Comparison of ENCODE assay signal across 32 cellular contexts in the genomic region with DNA sequence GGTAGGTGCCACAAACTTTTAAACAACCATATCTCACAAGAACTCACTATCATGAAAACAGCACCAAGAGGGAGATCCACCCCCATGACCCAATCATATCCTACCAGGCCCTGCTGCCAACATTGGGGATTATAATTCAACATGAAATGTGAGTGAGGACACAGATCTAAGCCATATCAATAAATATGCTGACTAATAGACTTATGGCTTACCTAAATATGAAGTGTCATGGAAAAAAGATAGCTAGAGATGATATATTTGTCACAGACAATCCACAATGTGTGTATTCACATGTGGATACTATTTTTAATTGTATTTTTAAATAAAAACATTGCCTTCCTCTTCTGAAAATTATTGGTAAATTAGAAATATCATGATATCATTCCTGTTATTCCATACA.
"Had no signal": no experiment of that assay in that cellular context is flagged by ENCODE, and none has a peak within 500 bp of the region (broad histone marks: within the 10 kb centered on the region; RNA-seq: fewer than 3 reads in every experiment).

No MANE protein-coding gene starts in this region.

- H2AFZ ChIP-seq: neural progenitor cell had no signal

- H3K27me3 ChIP-seq: left lung, neural progenitor cell, neutrophil, ovary, right atrium auricular region, stomach, testis, thyroid gland, transverse colon, upper lobe of left lung, vagina had no signal

- ATAC-seq: left colon; left lung; lower lobe of right lung; natural killer cell; sciatic nerve; stimulated activated naive B cell treated with anti-CD40 and anti-IgM and Interleukin-4, amounts not matched to agents 10 μg/mL and 1 μg/mL and 100 μg/mL, for 72 hours; stimulated activated naive CD8-positive, alpha-beta T cell treated with anti-CD3 and anti-CD28 coated beads, Interleukin-15, Interleukin-2, amounts not matched to agents 100 U/mL and 50 U/mL, for 24 hours had no signal

- H3K36me3 ChIP-seq: left lung, lower lobe of right lung, neural progenitor cell, neutrophil, ovary, right atrium auricular region, stomach, thyroid gland, transverse colon, upper lobe of left lung, vagina had no signal

- H3K27ac Mint-ChIP-seq: immature natural killer cell; naive B cell; natural killer cell; nephron progenitor cell; neural progenitor cell; progenitor cell of endocrine pancreas; stimulated activated naive B cell treated with anti-CD40 and anti-IgM and Interleukin-4, amounts not matched to agents 10 μg/mL and 1 μg/mL and 100 μg/mL, for 72 hours had no signal

- H3K9me3 ChIP-seq: left lung, lower lobe of right lung, neutrophil, right atrium auricular region, stomach, testis, thyroid gland, transverse colon, upper lobe of left lung, vagina had no signal

- H3K36me3 Mint-ChIP-seq: naive B cell; neural progenitor cell; stimulated activated naive B cell treated with anti-CD40 and anti-IgM and Interleukin-4, amounts not matched to agents 10 μg/mL and 1 μg/mL and 100 μg/mL, for 72 hours had no signal

- H3K4me3 Mint-ChIP-seq: immature natural killer cell; naive B cell; natural killer cell; nephron progenitor cell; neural progenitor cell; stimulated activated naive B cell treated with anti-CD40 and anti-IgM and Interleukin-4, amounts not matched to agents 10 μg/mL and 1 μg/mL and 100 μg/mL, for 72 hours had no signal

- H3K27me3 Mint-ChIP-seq: naive B cell; progenitor cell of endocrine pancreas; stimulated activated naive B cell treated with anti-CD40 and anti-IgM and Interleukin-4, amounts not matched to agents 10 μg/mL and 1 μg/mL and 100 μg/mL, for 72 hours had no signal

- H3K4me3 ChIP-seq: left lung, lower lobe of right lung, neural progenitor cell, ovary, right atrium auricular region, skin epidermis, stomach, testis, thyroid gland, transverse colon, upper lobe of left lung, vagina had no signal

- H3K4me2 ChIP-seq: neural progenitor cell had no signal

- H3K4me1 Mint-ChIP-seq: immature natural killer cell; naive B cell; nephron progenitor cell; neural progenitor cell; stimulated activated naive B cell treated with anti-CD40 and anti-IgM and Interleukin-4, amounts not matched to agents 10 μg/mL and 1 μg/mL and 100 μg/mL, for 72 hours had no signal

- H3K4me1 ChIP-seq: left lung, lower lobe of right lung, neural progenitor cell, right atrium auricular region, stomach, testis, thyroid gland, transverse colon, vagina had no signal

- H3K27ac ChIP-seq: left lung, lower lobe of right lung, neural progenitor cell, neutrophil, ovary, right atrium auricular region, skin epidermis, stomach, testis, thyroid gland, transverse colon, upper lobe of left lung, vagina had no signal

- DNase-seq: hypothalamus; immature natural killer cell; kidney; left colon; left lung; lower lobe of right lung; mammary epithelial cell; mesenchymal stem cell; naive B cell; natural killer cell; nephron progenitor cell; occipital lobe; ovary; stimulated activated CD4-positive, alpha-beta T cell treated with anti-CD3 and anti-CD28 coated beads, Interleukin-12 subunit alpha, Interleukin-12 subunit beta, amount 100 ng/mL, for 4 hours; stimulated activated CD4-positive, alpha-beta T cell treated with anti-CD3 and anti-CD28 coated beads, Interleukin-15, amount 100 ng/mL, for 24 hours; stimulated activated CD4-positive, alpha-beta T cell treated with anti-CD3 and anti-CD28 coated beads, Interleukin-2, amount 100 ng/mL, for 24 hours; stimulated activated CD4-positive, alpha-beta T cell treated with anti-CD3 and anti-CD28 coated beads, Interleukin-4, amount 100 ng/mL, for 1 hour; stimulated activated naive B cell treated with anti-CD40 and anti-IgM and Interleukin-4, amounts not matched to agents 10 μg/mL and 1 μg/mL and 100 μg/mL, for 72 hours; stimulated activated naive CD8-positive, alpha-beta T cell treated with anti-CD3 and anti-CD28 coated beads, Interleukin-15, Interleukin-2, amounts not matched to agents 100 U/mL and 50 U/mL, for 24 hours; stomach; testis; thyroid gland; transverse colon; upper lobe of left lung had no signal

- H3K9me3 Mint-ChIP-seq: immature natural killer cell, nephron progenitor cell, neural progenitor cell had no signal

- FAIRE-seq: islet of Langerhans, kidney had no signal
